10 cellular contexts compared by ENCODE assay signal in the genomic region with DNA sequence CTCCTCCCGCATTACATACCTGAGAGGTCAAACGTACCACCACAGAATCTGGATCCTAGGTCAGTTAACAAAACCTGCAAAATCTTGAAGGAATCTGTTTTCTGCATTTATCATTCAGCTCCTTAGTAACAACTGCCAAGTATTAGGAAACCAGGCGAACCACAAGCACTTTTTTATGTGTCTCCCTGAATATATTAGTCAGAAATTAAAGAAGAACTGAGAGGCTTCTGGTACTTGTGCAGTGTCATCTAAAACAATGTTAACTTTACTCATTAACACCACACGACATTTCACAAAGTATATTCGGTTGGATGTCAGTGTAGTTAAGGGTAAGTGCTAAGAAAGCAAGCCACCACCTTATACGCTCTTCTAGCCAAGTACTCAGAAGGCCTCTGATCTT. TPM values are rescaled to one million over a fixed set of nuclear protein-coding genes. Genes with fewer than 3 reads are reported as not detected.
DNase-seq lines count a peak whose midpoint lies in the region; ATAC-seq, FAIRE-seq and TF ChIP-seq lines count a peak whose summit lies in the region.
"Had no signal": no experiment of that assay in that cellular context is flagged by ENCODE, and none has a peak within 500 bp of the region (broad histone marks: within the 10 kb centered on the region; RNA-seq: fewer than 3 reads in every experiment).

No MANE protein-coding gene starts in this region.

- peaks cover 81% of the 10 kb centered on the region for H3K79me2 ChIP-seq in DND-41 (ENCODE audit: insufficient read depth, low read length)
- H3K79me2 ChIP-seq in OCI-LY7 (ENCODE audit: insufficient read depth, low read depth, low read length) = peaks cover 66% of the 10 kb centered on the region; the same call in 1 of the 2 replicates

- H3K4me2 ChIP-seq in DND-41 (ENCODE audit: insufficient read depth, low read length) (peak overlapping the region; percentile 96), OCI-LY7 (ENCODE audit: low read length) (peak overlapping the region; percentile 90)

- no peaks in the 10 kb centered on the region for H3K9me2 ChIP-seq in OCI-LY7 (ENCODE audit: insufficient read depth, low read length)

- H3K27me3 ChIP-seq in DND-41 (ENCODE audit: insufficient read depth, low read length, poor library complexity) (no peaks in the 10 kb centered on the region), psoas muscle (ENCODE audit: insufficient read depth in 3 of 3, low read length in 2 of 3) (no peaks in the 10 kb centered on the region)
- H3K27me3 ChIP-seq: testis had no signal

- DNase-seq in DND-41 (no peak), OCI-LY7 (ENCODE audit: low spot score) (no peak), epithelial cell of prostate (ENCODE audit: low read depth, low spot score) (no peak), psoas muscle (no peak), HTR-8/SVneo (ENCODE audit: insufficient read length, low spot score) (no peak)
- DNase-seq in stimulated activated CD4-positive, alpha-beta T cell treated with anti-CD3 and anti-CD28 coated beads, Interleukin-15, amount 100 ng/mL, for 24 hours = no peak
- DNase-seq: anterior cingulate cortex had no signal

- H3K27ac ChIP-seq in DND-41 (ENCODE audit: low read length) (no peak overlapping the region), OCI-LY7 (ENCODE audit: low read depth, low read length, poor library complexity, severe bottlenecking) (no peak overlapping the region), epithelial cell of prostate (peak overlapping the region; percentile 96), psoas muscle (no peak overlapping the region)
- H3K27ac ChIP-seq: testis had no signal

- CTCF ChIA-PET in OCI-LY7 (lab: Charles Lee; ENCODE audit: unreplicated experiment) = no interaction called here

- H3K4me3 ChIP-seq in DND-41 (ENCODE audit: low read depth in 1 of 2, low read length in 2 of 2) = peak overlapping the region in 1 of 2 experiments; percentile 95; a peak in 2 of 4 replicates
- H3K4me3 ChIP-seq in OCI-LY7 (ENCODE audit: low read depth, low read length, poor library complexity, severe bottlenecking) = peak overlapping the region; percentile 100
- H3K4me3 ChIP-seq in psoas muscle = peak overlapping the region; percentile 98

- POLR2A ChIA-PET in OCI-LY7 (lab: Charles Lee) = no interaction called here

- H3K36me3 ChIP-seq in DND-41 (ENCODE audit: insufficient read depth, low read length) = peaks cover 16% of the 10 kb centered on the region
- H3K36me3 ChIP-seq in OCI-LY7 (ENCODE audit: insufficient read depth, low read length) = peaks cover 20% of the 10 kb centered on the region; the same call in 1 of the 2 replicates
- no peaks in the 10 kb centered on the region for H3K36me3 ChIP-seq in psoas muscle (ENCODE audit: insufficient read depth in 1 of 2, low read depth in 1 of 2)

- peaks cover 58% of the 10 kb centered on the region for H4K20me1 ChIP-seq in DND-41 (ENCODE audit: insufficient read depth, low read length)
- H4K20me1 ChIP-seq in OCI-LY7 (ENCODE audit: insufficient read depth, low read length) = peaks cover 30% of the 10 kb centered on the region

- intact Hi-C loops in OCI-LY7 (cut with micrococcal nuclease; ENCODE audit: unreplicated experiment) (loop anchor here (10.0 kb wide), 2 partner anchors 301 to 1639 kb away; a partner anchor contains a TSS), psoas muscle (cut with DNase I) (loop anchor here in 1 of 2 donors (5.0 kb wide), 1 partner anchor 37 kb away; no protein-coding TSS in a partner anchor)

- ATAC-seq in DND-41 (ENCODE audit: insufficient read depth, low read depth) = no peak
- ATAC-seq in psoas muscle = no peak
- ATAC-seq in HG02970 (IDR thresholded peaks at IDR 0.05; ENCODE audit: low FRiP score, unreplicated experiment) = no peak
- ATAC-seq in GM18907 (IDR thresholded peaks at IDR 0.05; ENCODE audit: unreplicated experiment) = no peak

- H3K4me1 ChIP-seq in DND-41 (ENCODE audit: insufficient read depth, low read length) = peaks cover 45% of the 10 kb centered on the region
- H3K4me1 ChIP-seq in OCI-LY7 (ENCODE audit: insufficient read depth, low read length, poor library complexity, severe bottlenecking) = peaks cover 59% of the 10 kb centered on the region
- H3K4me1 ChIP-seq in psoas muscle = peaks cover 44% of the 10 kb centered on the region

- TSS peak; percentile 46 for BruUV-seq in OCI-LY7 (replicated peaks; lab: Mats Ljungman, UMichigan)

- peak overlapping the region; percentile 80; the same call in 1 of the 2 replicates for H3K9ac ChIP-seq in DND-41 (ENCODE audit: low read depth, low read length)

- no peaks in the 10 kb centered on the region for H3K9me3 ChIP-seq in DND-41 (ENCODE audit: insufficient read depth, low read length, severe bottlenecking)
- H3K9me3 ChIP-seq in OCI-LY7 (ENCODE audit: low read length) = no peaks in the 10 kb centered on the region
- no peaks in the 10 kb centered on the region for H3K9me3 ChIP-seq in psoas muscle
- H3K9me3 ChIP-seq: testis had no signal

- TF ChIP-seq CTCF in DND-41 (IDR thresholded peaks at IDR 0.05; ENCODE audit: borderline replicate concordance, extremely low read depth, low read length, poor library complexity, severe bottlenecking) (no peak), OCI-LY7 (conservative IDR thresholded peaks at IDR 0.05; ENCODE audit: low read length) (no peak), psoas muscle (IDR thresholded peaks at IDR 0.05) (no peak)

- WGBS in psoas muscle, 3 donors = 60 to 75% (median 75%) methylated on average over 6 of the region's 6 CpGs

- FAIRE-seq in HTR-8/SVneo (lab: Jason Lieb, UNC) = no peak

- H2AFZ ChIP-seq in DND-41 (ENCODE audit: low read depth, low read length) (no peak overlapping the region), OCI-LY7 (ENCODE audit: low read length) (no peak overlapping the region)

RNA-seq across cellular contexts. Expression of a gene that starts 2.5 kb away (rescaled TPM):
- total RNA-seq in OCI-LY7 (2014; rRNA removed; shearing (Covaris generic)) = 9.5 and 10.9 TPM in 2 replicates
- total RNA-seq in OCI-LY7 (2022) = 22.4 and 25.4 TPM in 2 replicates
- 10 to 100 TPM; 14.5 to 40.1 (median 23.0) TPM for total RNA-seq in psoas muscle
- 10 to 100 TPM in 2 of 3 donors, 1 to 10 TPM in 1; 9.2 to 31.6 (median 11.3) TPM for polyA plus RNA-seq in psoas muscle
